Comparison of ENCODE assay signal across 23 cellular contexts in the genomic region with DNA sequence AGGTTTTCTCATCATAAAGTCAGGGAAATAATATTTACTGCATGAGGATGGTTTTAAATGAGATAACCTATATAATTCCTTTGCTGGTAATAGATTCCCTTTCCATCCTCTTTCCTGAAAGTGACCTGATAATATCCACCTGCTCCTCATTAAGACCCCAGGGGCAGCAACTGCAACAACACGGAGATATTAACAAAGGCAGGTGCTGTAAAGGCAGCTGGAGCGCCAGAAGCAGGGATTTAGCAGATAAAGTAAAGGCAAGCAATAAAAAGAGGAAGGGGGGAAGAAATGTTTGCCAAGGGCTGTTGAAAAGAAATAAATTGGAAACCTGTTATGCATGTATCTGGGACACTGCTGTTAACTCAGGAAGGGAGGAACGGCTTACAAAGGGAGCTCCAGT.
"Had no signal": no experiment of that assay in that cellular context is flagged by ENCODE, and none has a peak within 500 bp of the region (broad histone marks: within the 10 kb centered on the region; RNA-seq: fewer than 3 reads in every experiment).

No MANE protein-coding gene starts in this region.

- H3K4me3 ChIP-seq: coronary artery, esophagus muscularis mucosa, gastrocnemius medialis, left ventricle myocardium inferior, neural progenitor cell, prostate gland, right atrium auricular region, spleen, thoracic aorta, vagina had no signal

- H3K4me1 ChIP-seq: esophagus muscularis mucosa, gastrocnemius medialis, left ventricle myocardium inferior, prostate gland, right atrium auricular region, spleen, vagina had no signal

- DNase-seq: activated CD4-positive, alpha-beta T cell treated with anti-CD3 and anti-CD28 coated beads, Interleukin-2, amount 50 U/mL, for 1 hour; activated CD4-positive, CD25-positive, alpha-beta regulatory T cell treated with anti-CD3 and anti-CD28 coated beads, Interleukin-2, amount 50 U/mL, for 72 hours; activated CD8-positive, alpha-beta T cell treated with anti-CD3 and anti-CD28 coated beads, Interleukin-2, amount 10 ng/mL, durations not matched to agents 7 days and 5 days; activated gamma-delta T cell; activated naive CD4-positive, alpha-beta T cell treated with anti-CD3 and anti-CD28 coated beads, Interleukin-2, amount 50 U/mL, for 16 hours; activated naive CD8-positive, alpha-beta T cell treated with anti-CD3 and anti-CD28 coated beads, Interleukin-2, amount 50 U/mL, for 24 hours; cerebellar nuclear complex; gastrocnemius medialis; hippocampal formation; kidney glomerular epithelial cell; left ventricle myocardium inferior; naive thymus-derived CD8-positive, alpha-beta T cell; spleen; stimulated activated CD4-positive, alpha-beta T cell treated with anti-CD3 and anti-CD28 coated beads, Interleukin-4, amount 100 ng/mL, for 1 hour; stimulated activated naive CD4-positive, alpha-beta T cell; WERI-Rb-1 had no signal

- H3K9me3 ChIP-seq: esophagus muscularis mucosa, gastrocnemius medialis, left ventricle myocardium inferior, prostate gland, right atrium auricular region, spleen, thoracic aorta, vagina had no signal

- ATAC-seq: activated CD8-positive, alpha-beta T cell treated with anti-CD3 and anti-CD28 coated beads, Interleukin-2, amount 10 ng/mL, durations not matched to agents 7 days and 5 days; activated naive CD8-positive, alpha-beta T cell treated with anti-CD3 and anti-CD28 coated beads, Interleukin-2, amount 50 U/mL, for 24 hours; gastrocnemius medialis; naive thymus-derived CD8-positive, alpha-beta T cell had no signal

- H3K36me3 ChIP-seq: esophagus muscularis mucosa, gastrocnemius medialis, left ventricle myocardium inferior, neural progenitor cell, prostate gland, right atrium auricular region, spleen, thoracic aorta, vagina, WERI-Rb-1 had no signal
